ENCODE assay signal across 10 cellular contexts in the genomic region with DNA sequence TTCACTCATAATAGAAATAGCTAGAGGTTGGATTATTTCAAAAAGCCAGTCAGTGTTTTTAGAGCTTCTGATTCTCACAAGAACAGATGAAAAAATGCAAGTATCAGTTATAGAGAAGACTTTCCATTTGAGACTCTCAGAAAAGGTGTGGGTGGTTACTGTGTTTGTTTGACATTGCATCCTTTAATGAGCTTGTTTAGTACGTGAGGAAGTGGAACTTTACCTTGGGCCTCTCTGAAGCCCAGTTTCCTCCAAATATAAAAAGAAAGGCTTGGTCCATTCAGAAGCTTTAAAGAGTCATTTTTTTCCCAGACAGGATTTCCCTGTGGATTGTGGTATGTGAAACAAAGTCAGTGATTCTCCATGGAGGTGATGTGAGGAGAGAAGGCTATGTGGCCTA.
A peak's percentile ranks its signal among the peaks of the same experiment; 100 is the strongest.
DNase-seq lines count a peak whose midpoint lies in the region; ATAC-seq and TF ChIP-seq lines count a peak whose summit lies in the region.
"Had no signal": no experiment of that assay in that cellular context is flagged by ENCODE, and none has a peak within 500 bp of the region (broad histone marks: within the 10 kb centered on the region; RNA-seq: fewer than 3 reads in every experiment).

No MANE protein-coding gene starts in this region.

- no peaks in the 10 kb centered on the region for H3K9me2 ChIP-seq in hepatocyte (replicated peaks; ENCODE audit: insufficient read depth)

- H4K20me1 ChIP-seq in hepatocyte (ENCODE audit: insufficient read depth, poor library complexity, severe bottlenecking), result peaks cover 25% of the 10 kb centered on the region

- no peaks in the 10 kb centered on the region for H3K36me3 ChIP-seq in hepatocyte (replicated peaks; ENCODE audit: insufficient read depth, low read depth)

- ATAC-seq in GM19395 (IDR thresholded peaks at IDR 0.05; ENCODE audit: unreplicated experiment) (peak; percentile 84), HG03064 (IDR thresholded peaks at IDR 0.05; ENCODE audit: low read depth, unreplicated experiment) (peak; percentile 53)
- peak; percentile 63 to 89 for ATAC-seq in activated naive CD4-positive, alpha-beta T cell treated with anti-CD3 and anti-CD28 coated beads, Interleukin-2, amount 50 U/mL, for 72 hours

- no peaks in the 10 kb centered on the region for H3K9me3 ChIP-seq in hepatocyte (ENCODE audit: low read depth)

- peaks cover 0 to 18% of the 10 kb centered on the region in 2 donors for H3K36me3 Mint-ChIP-seq in activated naive CD4-positive, alpha-beta T cell treated with anti-CD3 and anti-CD28 coated beads, Interleukin-2, amount 50 U/mL, for 72 hours

- WGBS in hepatocyte (ENCODE audit: low lambda C conversion rate, missing lambda C conversion rate), result 77% methylated on average over 1 of the region's 1 CpG

- peaks cover 94% of the 10 kb centered on the region for H3K79me2 ChIP-seq in hepatocyte

- H3K9me3 Mint-ChIP-seq in activated naive CD4-positive, alpha-beta T cell treated with anti-CD3 and anti-CD28 coated beads, Interleukin-2, amount 50 U/mL, for 72 hours, result no peaks in the 10 kb centered on the region

- peak; percentile 54 for DNase-seq in GM10266 (ENCODE audit: extremely low spot score)
- DNase-seq in activated naive CD4-positive, alpha-beta T cell treated with anti-CD3 and anti-CD28 coated beads, Interleukin-2, amount 50 U/mL, for 72 hours (ENCODE audit: low spot score in 2 of 2), result no peak
- no peak for DNase-seq in hepatocyte (ENCODE audit: low spot score)
- DNase-seq in substantia nigra (lab: John Stamatoyannopoulos, UW), result no peak
- DNase-seq in dermis blood vessel endothelial cell, result no peak
- no peak for DNase-seq in SIG-M5 (lab: John Stamatoyannopoulos, UW)

- H3K4me1 ChIP-seq in hepatocyte (ENCODE audit: insufficient read depth), result peaks cover 29% of the 10 kb centered on the region

- no peak for TF ChIP-seq CTCF in GM10266 (IDR thresholded peaks at IDR 0.05; ENCODE audit: control insufficient read depth, insufficient read depth, low read depth, missing control alignments)
- TF ChIP-seq CTCF in hepatocyte (IDR thresholded peaks at IDR 0.05; ENCODE audit: poor library complexity), result no peak

- H3K27me3 ChIP-seq in hepatocyte, result no peaks in the 10 kb centered on the region

- no peak overlapping the region for H3K4me3 ChIP-seq in hepatocyte

- H3K4me2 ChIP-seq in hepatocyte, result no peak overlapping the region

- peak overlapping the region; percentile 71 to 75 for H3K27ac Mint-ChIP-seq in activated naive CD4-positive, alpha-beta T cell treated with anti-CD3 and anti-CD28 coated beads, Interleukin-2, amount 50 U/mL, for 72 hours

- no peak overlapping the region for H2AFZ ChIP-seq in hepatocyte
- H2AFZ ChIP-seq: parathyroid adenoma had no signal

- H3K27ac ChIP-seq in hepatocyte (no peak overlapping the region), substantia nigra (ENCODE audit: low read depth, low read length, poor library complexity, severe bottlenecking) (no peak overlapping the region)
- H3K27ac ChIP-seq: HL-60, parathyroid adenoma had no signal
